7 cellular contexts compared by ENCODE assay signal in the genomic region with DNA sequence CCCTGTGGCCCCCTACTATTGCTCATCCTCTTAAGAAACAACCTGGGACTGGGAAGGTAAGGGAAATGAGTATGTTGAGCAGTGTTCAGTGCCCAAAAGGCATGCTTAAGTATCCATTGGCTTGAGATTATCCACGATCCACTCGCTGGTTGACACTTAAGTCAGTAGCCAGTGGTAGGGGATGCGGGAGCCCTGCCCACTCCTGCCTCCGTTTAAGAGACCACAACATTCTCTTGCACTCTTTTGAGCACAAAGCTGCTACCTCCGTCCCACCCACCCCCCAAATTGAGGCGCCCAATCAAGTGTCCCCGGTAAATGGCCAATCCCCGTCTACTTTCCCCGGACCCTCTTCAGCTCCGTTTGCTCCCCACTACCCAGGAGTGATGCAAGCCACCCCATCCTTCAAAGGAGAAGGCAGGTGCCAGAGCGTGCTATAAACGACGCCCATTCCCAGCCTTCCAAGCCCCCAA. TPM values are rescaled to one million over a fixed set of nuclear protein-coding genes. Genes with fewer than 3 reads are reported as not detected.
DNase-seq lines count a peak whose midpoint lies in the region; ATAC-seq, FAIRE-seq and TF ChIP-seq lines count a peak whose summit lies in the region.

No MANE protein-coding gene starts in this region.

- H2AFZ ChIP-seq in H1 (ENCODE audit: low read length), result peak overlapping the region; percentile 85; the same call in 1 of the 2 replicates
- peak overlapping the region; percentile 89 for H2AFZ ChIP-seq in neuronal stem cell (ENCODE audit: low read length)

- H3K27me3 ChIP-seq in NT2/D1 (ENCODE audit: insufficient read depth, insufficient read length) (peaks cover 33% of the 10 kb centered on the region), H1 (replicated peaks in 1 of 4; ENCODE audit: control insufficient read depth in 3 of 4, extremely low read depth in 1 of 4, insufficient read depth in 3 of 4, low read length in 3 of 4) (peaks cover 30 to 34% (median 33%) of the 10 kb centered on the region in 4 experiments), neuronal stem cell (ENCODE audit: control insufficient read depth in 3 of 3, insufficient read depth in 3 of 3, low read depth in 1 of 3, low read length in 3 of 3) (peaks cover 0 to 32% (median 29%) of the 10 kb centered on the region in 3 experiments)

- no peak overlapping the region for H3K56ac ChIP-seq in H1 (replicated peaks; ENCODE audit: insufficient read length, low read depth, low read length)

- H2AK5ac ChIP-seq in H1 (ENCODE audit: low read depth, low read length), result no peak overlapping the region
- no peak overlapping the region for H2AK5ac ChIP-seq in neuronal stem cell (ENCODE audit: low read depth, low read length)

- DNase-seq in NT2/D1 (ENCODE audit: low read depth, low spot score), result no peak
- peak in 1 of 2 experiments; percentile 54 for DNase-seq in H1 (ENCODE audit: low read depth in 1 of 2, low spot score in 2 of 2)
- DNase-seq in neuronal stem cell (ENCODE audit: low spot score), result no peak
- DNase-seq in EL, result no peak
- no peak for DNase-seq in activated gamma-delta T cell treated with Interleukin-2 at 50 U/mL for 16 hours

- CTCF ChIA-PET in H1 (lab: Charles Lee; ENCODE audit: partially characterized antibody), result interaction anchor here (0.6 to 1.3 kb wide), 3 partner anchors 16 to 324 kb away, joined by 3 to 4 read pairs (median 3); no protein-coding TSS in a partner anchor

- peak overlapping the region; percentile 97 for H4K5ac ChIP-seq in H1 (ENCODE audit: insufficient read length, low read depth, low read length)

- 4% methylated on average over 10 of the region's 13 CpGs; no CpG with 5 or more reads in 1 of the 2 experiments for WGBS in H1 (ENCODE audit: extremely low coverage in 1 of 2, insufficient coverage in 1 of 2, insufficient read length in 1 of 2, insufficient replicate concordance in 2 of 2, low coverage in 1 of 2, low lambda C conversion rate in 2 of 2, missing lambda C conversion rate in 1 of 2), 2 experiments
- no CpG with 5 or more reads among the region's 13 CpGs for WGBS in neuronal stem cell (ENCODE audit: extremely low coverage in 2 of 2, insufficient read length in 2 of 2, insufficient replicate concordance in 1 of 2), 2 donors

- no peak overlapping the region for H2BK5ac ChIP-seq in H1 (ENCODE audit: low read depth, low read length)
- peak overlapping the region; percentile 53 for H2BK5ac ChIP-seq in neuronal stem cell (ENCODE audit: low read length)

- no peaks in the 10 kb centered on the region for H3K79me2 ChIP-seq in H1 (ENCODE audit: control insufficient read depth in 1 of 2, insufficient read depth in 2 of 2, low read length in 2 of 2)

- no peaks in the 10 kb centered on the region; the same call in 1 of the 2 replicates for H3K23me2 ChIP-seq in H1 (ENCODE audit: low read depth, low read length)

- H3K9me3 ChIP-seq in NT2/D1 (ENCODE audit: insufficient read depth, low read length) (no peaks in the 10 kb centered on the region), H1 (ENCODE audit: insufficient read depth in 2 of 2, low read depth in 1 of 2, low read length in 1 of 2) (no peaks in the 10 kb centered on the region), neuronal stem cell (replicated peaks in 1 of 2; ENCODE audit: control insufficient read depth in 2 of 2, insufficient read depth in 1 of 2, low read depth in 1 of 2, low read length in 2 of 2) (no peaks in the 10 kb centered on the region)

- H2BK12ac ChIP-seq in H1 (ENCODE audit: low read depth, low read length), result no peak overlapping the region
- no peak overlapping the region for H2BK12ac ChIP-seq in neuronal stem cell (ENCODE audit: low read length)

- POLR2A ChIA-PET in H1 (lab: Charles Lee; ENCODE audit: partially characterized antibody), result interaction anchor here (0.6 to 2.0 kb wide), 14 partner anchors 8 to 420 kb away, joined by 3 to 8 read pairs (median 4); partner anchors contain the start of gene ZDHHC9

- H3K4me1 ChIP-seq in NT2/D1 (ENCODE audit: insufficient read depth, insufficient read length) (no peaks in the 10 kb centered on the region), H1 (replicated peaks in 1 of 4; ENCODE audit: control insufficient read depth in 3 of 4, insufficient read depth in 4 of 4, low read length in 3 of 4) (peaks cover 0 to 5% (median 1%) of the 10 kb centered on the region in 4 experiments; a peak in 2 of 7 replicates), neuronal stem cell (ENCODE audit: control insufficient read depth in 2 of 2, insufficient read depth in 1 of 2, low read depth in 1 of 2, low read length in 2 of 2) (no peaks in the 10 kb centered on the region)

- no peak for FAIRE-seq in H1 (lab: Jason Lieb, UNC)

- H4K91ac ChIP-seq in H1 (replicated peaks; ENCODE audit: insufficient read length, low read length) (peak overlapping the region; percentile 65), neuronal stem cell (ENCODE audit: low read depth, low read length, poor library complexity) (no peak overlapping the region)

- H3K18ac ChIP-seq in H1 (ENCODE audit: extremely low read depth, low read length), result peak overlapping the region; percentile 90; the same call in 1 of the 2 replicates
- peak overlapping the region; percentile 76 for H3K18ac ChIP-seq in neuronal stem cell (ENCODE audit: low read length)

- no peak overlapping the region for H2BK15ac ChIP-seq in H1 (ENCODE audit: low read length)
- H2BK15ac ChIP-seq in neuronal stem cell (ENCODE audit: low read length), result no peak overlapping the region

- no peak for TF ChIP-seq CTCF in H1 (IDR thresholded peaks at IDR 0.05; ENCODE audit: control extremely low read depth in 1 of 3, insufficient read depth in 1 of 3, low read depth in 1 of 3, low read length in 3 of 3)

- H3K9ac ChIP-seq in NT2/D1 (ENCODE audit: insufficient read length, low read depth) (peak overlapping the region; percentile 21), H1 (replicated peaks in 1 of 4; ENCODE audit: extremely low read depth in 1 of 4, low read depth in 3 of 4, low read length in 3 of 4) (peak overlapping the region in 3 of 4 experiments; percentile 60 to 90 (median 73); a peak in 6 of 7 replicates), neuronal stem cell (ENCODE audit: low read depth, low read length, poor library complexity) (no peak overlapping the region)

- peak overlapping the region; percentile 88; the same call in 1 of the 2 replicates for H4K8ac ChIP-seq in H1 (ENCODE audit: extremely low read depth, insufficient read depth, low read length)
- H4K8ac ChIP-seq in neuronal stem cell (ENCODE audit: low read depth, low read length), result no peak overlapping the region

- H2BK120ac ChIP-seq in H1 (replicated peaks; ENCODE audit: low read depth, low read length) (no peak overlapping the region), neuronal stem cell (ENCODE audit: low read depth, low read length) (no peak overlapping the region)

- no peak overlapping the region for H3K4ac ChIP-seq in H1 (replicated peaks; ENCODE audit: insufficient read length, low read depth, low read length)
- H3K4ac ChIP-seq in neuronal stem cell (ENCODE audit: low read length), result no peak overlapping the region

- TF ChIP-seq RAD21 in H1 (IDR thresholded peaks at IDR 0.05 in 1 of 2, conservative IDR thresholded peaks at IDR 0.05 in 1 of 2; ENCODE audit: low read depth in 2 of 2, low read length in 2 of 2), result no peak

- peak overlapping the region; percentile 67 to 91 for H3K4me2 ChIP-seq in H1 (ENCODE audit: insufficient read depth in 1 of 2, low read depth in 2 of 2, low read length in 2 of 2)
- H3K4me2 ChIP-seq in neuronal stem cell (ENCODE audit: insufficient read depth, low read length, poor library complexity, severe bottlenecking), result peak overlapping the region; percentile 37

- ATAC-seq in GM18909 (IDR thresholded peaks at IDR 0.05; ENCODE audit: poor library complexity, unreplicated experiment) (peak; percentile 10), GM18520 (IDR thresholded peaks at IDR 0.05; ENCODE audit: unreplicated experiment) (no peak)

- H3K36me3 ChIP-seq in NT2/D1 (ENCODE audit: insufficient read depth, insufficient read length, low read length) (peaks cover 29% of the 10 kb centered on the region), H1 (ENCODE audit: control insufficient read depth in 2 of 4, insufficient read depth in 4 of 4, low read length in 3 of 4) (peaks cover 9 to 17% (median 15%) of the 10 kb centered on the region in 4 experiments; a peak in 6 of 8 replicates), neuronal stem cell (replicated peaks in 1 of 2; ENCODE audit: control insufficient read depth in 2 of 2, insufficient read depth in 2 of 2, low read length in 2 of 2) (peaks cover 0 to 32% of the 10 kb centered on the region in 2 donors)

- H3K4me3 ChIP-seq in NT2/D1 (ENCODE audit: insufficient read length, low read depth) (peak overlapping the region; percentile 28), H1 (ENCODE audit: extremely low read depth in 1 of 4, insufficient read depth in 2 of 4, low read depth in 3 of 4, low read length in 4 of 4) (peak overlapping the region; percentile 59 to 92 (median 74)), neuronal stem cell (ENCODE audit: low read length in 2 of 2) (peak overlapping the region; percentile 61 to 89)

- H3K79me1 ChIP-seq in H1 (ENCODE audit: low read depth, low read length) (no peaks in the 10 kb centered on the region), neuronal stem cell (ENCODE audit: low read depth, low read length) (no peaks in the 10 kb centered on the region)

- H4K20me1 ChIP-seq in H1 (replicated peaks in 1 of 2; ENCODE audit: control insufficient read depth in 1 of 2, insufficient read depth in 2 of 2, low read length in 2 of 2), result peaks cover 0 to 3% of the 10 kb centered on the region in 2 experiments

- H3K27ac ChIP-seq in H1 (ENCODE audit: low read depth, low read length) (peak overlapping the region; percentile 67; the same call in 1 of the 2 replicates), neuronal stem cell (replicated peaks; ENCODE audit: low read length) (peak overlapping the region; percentile 87)

- H3K14ac ChIP-seq in H1 (ENCODE audit: insufficient read length) (no peak overlapping the region), neuronal stem cell (ENCODE audit: low read length) (no peak overlapping the region)

- H3K23ac ChIP-seq in H1 (ENCODE audit: insufficient read length) (no peak overlapping the region), neuronal stem cell (ENCODE audit: low read depth, low read length, poor library complexity) (no peak overlapping the region)

- TF ChIP-seq POLR2A in H1 (IDR thresholded peaks at IDR 0.05; ENCODE audit: control extremely low read depth in 1 of 2, low read depth in 2 of 2, low read length in 2 of 2), result no peak

- no peak for TF ChIP-seq EP300 in H1 (IDR thresholded peaks at IDR 0.05; ENCODE audit: borderline replicate concordance in 1 of 2, low read depth in 2 of 2, low read length in 2 of 2)

- H2BK20ac ChIP-seq in H1 (ENCODE audit: low read length), result no peak overlapping the region

RNA-seq across cellular contexts. Expression of gene UTP14A, which starts 25.0 kb away (rescaled TPM):
- 24.0 and 25.7 TPM in 2 replicates for total RNA-seq in H1 (2021; fragmentation: NEBNext Ultra II Directional; extraction: Animal tissue kit (Norgen Biotek cat#: 25700))
- 3.5 and 4.5 TPM in 2 replicates for polyA plus RNA-seq in H1 (2011; rRNA removed)
- 10.6 TPM for polyA plus RNA-seq in H1 (2011; cell fraction: cytosol; rRNA removed)
- polyA plus RNA-seq in H1 (2011; cell fraction: nucleus; rRNA removed), result 7.8 TPM
- 17.3 to 24.6 TPM (median 19.5 TPM) in 4 replicates for polyA plus RNA-seq in H1 (2012, experiment 1 of 2)
- 3.3 TPM for polyA plus RNA-seq in H1 (2012, experiment 2 of 2)
- 20.7 TPM for polyA plus RNA-seq in H1 (2013, experiment 1 of 2)
- polyA plus RNA-seq in H1 (2013, experiment 2 of 2), result 18.6 TPM
- polyA minus RNA-seq in H1 (2011; rRNA and poly(A)+ RNA removed), result 5.5 and 7.8 TPM in 2 replicates
- 8.4 TPM for polyA minus RNA-seq in H1 (2011; cell fraction: cytosol; rRNA and poly(A)+ RNA removed)
- 7.7 TPM for polyA minus RNA-seq in H1 (2011; cell fraction: nucleus; rRNA and poly(A)+ RNA removed)
- polyA plus RNA-seq in neuronal stem cell (2013, experiment 1 of 2), result 6.5 TPM
- polyA plus RNA-seq in neuronal stem cell (2013, experiment 2 of 2), result 6.3 TPM

RNA-seq across cellular contexts. Expression of gene BCORL1, which starts 51.5 kb away (rescaled TPM):
- 6.2 and 9.0 TPM in 2 replicates for total RNA-seq in H1 (2021; fragmentation: NEBNext Ultra II Directional; extraction: Animal tissue kit (Norgen Biotek cat#: 25700))
- 1.4 and 1.9 TPM in 2 replicates for polyA plus RNA-seq in H1 (2011; rRNA removed)
- 0.72 TPM for polyA plus RNA-seq in H1 (2011; cell fraction: cytosol; rRNA removed)
- 2.2 TPM for polyA plus RNA-seq in H1 (2011; cell fraction: nucleus; rRNA removed)
- 4.8 to 6.0 TPM (median 5.2 TPM) in 4 replicates for polyA plus RNA-seq in H1 (2012, experiment 1 of 2)
- 4.5 TPM for polyA plus RNA-seq in H1 (2012, experiment 2 of 2)
- 1.8 TPM for polyA plus RNA-seq in H1 (2013, experiment 1 of 2)
- polyA plus RNA-seq in H1 (2013, experiment 2 of 2), result 1.8 TPM
- polyA minus RNA-seq in H1 (2011; rRNA and poly(A)+ RNA removed), result 1.7 and 1.9 TPM in 2 replicates
- polyA minus RNA-seq in H1 (2011; cell fraction: cytosol; rRNA and poly(A)+ RNA removed), result 3.3 TPM
- polyA minus RNA-seq in H1 (2011; cell fraction: nucleus; rRNA and poly(A)+ RNA removed), result 2.1 TPM
- polyA plus RNA-seq in neuronal stem cell (2013, experiment 1 of 2), result 18.2 TPM
- 17.8 TPM for polyA plus RNA-seq in neuronal stem cell (2013, experiment 2 of 2)
